36 cellular contexts compared by ENCODE assay signal in the genomic region with DNA sequence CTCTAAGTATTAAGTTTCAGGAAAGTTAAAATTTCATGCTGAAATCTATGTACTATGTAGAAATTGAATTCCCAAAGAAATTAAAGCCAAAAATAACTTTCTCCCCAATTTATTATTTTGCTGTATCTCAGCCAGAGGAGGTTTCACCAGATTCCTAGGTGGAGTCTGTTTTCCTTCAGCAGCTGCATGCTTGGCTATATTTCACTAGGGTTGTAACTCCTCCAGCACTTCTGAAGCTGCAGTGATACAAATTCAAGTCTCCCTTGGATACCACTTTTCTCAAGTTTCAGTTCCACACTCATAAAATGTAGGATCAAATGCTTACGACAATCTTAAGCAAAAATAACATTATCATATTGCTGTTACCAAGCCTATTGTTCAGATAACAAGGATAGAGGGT. TPM values are rescaled to one million over a fixed set of nuclear protein-coding genes. Genes with fewer than 3 reads are reported as not detected.
"Had no signal": no experiment of that assay in that cellular context is flagged by ENCODE, and none has a peak within 500 bp of the region (broad histone marks: within the 10 kb centered on the region; RNA-seq: fewer than 3 reads in every experiment).

No MANE protein-coding gene starts in this region.

- H3K4me1 ChIP-seq: ascending aorta, body of pancreas, breast epithelium, Peyer's patch had no signal

- DNase-seq: activated CD4-positive, alpha-beta memory T cell treated with anti-CD3 and anti-CD28 coated beads, Interleukin-2, amount 10 ng/mL, durations not matched to agents 7 days and 5 days; activated CD4-positive, alpha-beta T cell treated with anti-CD3 and anti-CD28 coated beads for 1 hour; activated CD4-positive, alpha-beta T cell treated with anti-CD3 and anti-CD28 coated beads for 48 hours; activated CD4-positive, CD25-positive, alpha-beta regulatory T cell; activated effector memory CD4-positive, alpha-beta T cell treated with anti-CD3 and anti-CD28 coated beads, Interleukin-2, amount 50 U/mL, for 16 hours; activated naive CD4-positive, alpha-beta T cell; activated naive CD4-positive, alpha-beta T cell treated with anti-CD3 and anti-CD28 coated beads, Interleukin-2, amount 50 U/mL, for 16 hours; activated naive CD8-positive, alpha-beta T cell treated with anti-CD3 and anti-CD28 coated beads for 36 hours; activated T-cell treated with anti-CD3 and anti-CD28 coated beads, Interleukin-2, amount 50 U/mL, for 1 hour; activated T-cell treated with anti-CD3 and anti-CD28 coated beads, Interleukin-2, amount 50 U/mL, for 72 hours; amygdala; body of pancreas; NCI-H1092 treated with DMSO at 0.1 percent for 48 hours; NCI-H1417; NCI-H146; NCI-H187; NCI-H2029 treated with DMSO at 0.1 percent for 48 hours; NCI-H2107; NCI-H2171; NCI-H510A; NCI-H526; NCI-H748 treated with DMSO at 0.1 percent for 48 hours; NK-92 treated with Interleukin-12 subunit alpha and Interleukin-12 subunit beta, amount 100 ng/mL, for 24 hours; PC-3; Peyer's patch; RPMI8226; SIG-M5; T-cell; T-helper 2 cell; T-helper 9 cell; WERI-Rb-1 had no signal

- H3K36me3 ChIP-seq: ascending aorta, breast epithelium, Peyer's patch, WERI-Rb-1 had no signal

- H3K4me1 Mint-ChIP-seq: activated CD4-positive, alpha-beta memory T cell treated with anti-CD3 and anti-CD28 coated beads, Interleukin-2, amount 10 ng/mL, durations not matched to agents 7 days and 5 days; activated naive CD8-positive, alpha-beta T cell treated with anti-CD3 and anti-CD28 coated beads for 36 hours; activated T-helper 17 cell treated with anti-CD3 and anti-CD28 coated beads, Interleukin-2, amount 50 U/mL, for 72 hours; T-cell had no signal

- H3K27ac Mint-ChIP-seq: activated CD4-positive, alpha-beta memory T cell treated with anti-CD3 and anti-CD28 coated beads, Interleukin-2, amount 10 ng/mL, durations not matched to agents 7 days and 5 days; activated naive CD8-positive, alpha-beta T cell treated with anti-CD3 and anti-CD28 coated beads for 36 hours; activated T-cell treated with anti-CD3 and anti-CD28 coated beads, Interleukin-2, amount 50 U/mL, for 72 hours; activated T-helper 17 cell treated with anti-CD3 and anti-CD28 coated beads, Interleukin-2, amount 50 U/mL, for 72 hours; T-cell had no signal

- ATAC-seq: activated T-cell treated with anti-CD3 and anti-CD28 coated beads, Interleukin-2, amount 50 U/mL, for 72 hours; activated T-helper 17 cell treated with anti-CD3 and anti-CD28 coated beads, Interleukin-2, amount 50 U/mL, for 72 hours; body of pancreas; PC-3; SK-N-SH treated with all-trans-retinoic acid at 6 μM for 48 hours; T-cell had no signal

- H3K27ac ChIP-seq: ascending aorta, body of pancreas, breast epithelium, Peyer's patch, WERI-Rb-1 had no signal

- H3K9me3 ChIP-seq: ascending aorta, body of pancreas, Peyer's patch had no signal

- H3K4me3 ChIP-seq: ascending aorta, body of pancreas, breast epithelium, Peyer's patch had no signal

- H3K27me3 Mint-ChIP-seq: activated CD4-positive, alpha-beta memory T cell treated with anti-CD3 and anti-CD28 coated beads, Interleukin-2, amount 10 ng/mL, durations not matched to agents 7 days and 5 days; activated naive CD8-positive, alpha-beta T cell treated with anti-CD3 and anti-CD28 coated beads for 36 hours; activated T-helper 17 cell treated with anti-CD3 and anti-CD28 coated beads, Interleukin-2, amount 50 U/mL, for 72 hours had no signal

- H3K4me3 Mint-ChIP-seq: activated CD4-positive, alpha-beta memory T cell treated with anti-CD3 and anti-CD28 coated beads, Interleukin-2, amount 10 ng/mL, durations not matched to agents 7 days and 5 days; activated naive CD8-positive, alpha-beta T cell treated with anti-CD3 and anti-CD28 coated beads for 36 hours; activated T-cell treated with anti-CD3 and anti-CD28 coated beads, Interleukin-2, amount 50 U/mL, for 72 hours; activated T-helper 17 cell treated with anti-CD3 and anti-CD28 coated beads, Interleukin-2, amount 50 U/mL, for 72 hours; T-cell had no signal

- H3K27me3 ChIP-seq: ascending aorta, body of pancreas, Peyer's patch had no signal

RNA-seq across cellular contexts. Expression of gene ZC3H12B, which starts 17.2 kb away (rescaled TPM):
- total RNA-seq: M059J, PC-3 had no signal
